Comparison of ENCODE assay signal across 10 cellular contexts in the genomic region with DNA sequence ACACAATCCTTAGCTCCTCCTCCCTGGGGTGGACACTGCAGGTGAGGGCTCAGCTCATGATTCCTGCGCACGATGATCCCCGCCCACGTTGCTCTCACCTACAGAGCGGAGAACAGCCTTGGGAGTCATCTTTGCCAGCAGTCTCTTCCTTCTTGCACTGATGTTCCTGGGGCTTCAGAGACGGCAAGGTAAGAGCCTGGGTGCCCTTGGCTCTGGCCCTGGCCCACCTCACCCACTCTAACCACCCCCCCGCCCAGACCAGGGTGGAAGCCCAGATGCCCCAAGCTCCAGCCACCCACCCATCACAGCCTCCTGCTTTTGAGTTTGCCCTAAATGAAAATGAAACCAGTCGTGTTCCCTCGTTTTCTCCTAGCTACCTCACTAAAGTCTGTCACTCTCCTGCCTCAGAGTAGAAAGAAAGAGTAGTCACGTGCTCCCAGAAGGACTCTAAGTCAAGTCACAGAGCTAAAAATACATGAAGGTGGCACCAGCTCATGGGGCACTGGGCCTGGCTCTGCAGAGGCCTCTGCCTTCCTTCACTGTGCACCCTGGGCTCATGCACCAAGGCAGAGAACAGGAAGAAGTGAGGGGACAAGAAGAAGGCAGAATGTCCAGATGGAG. TPM values are rescaled to one million over a fixed set of nuclear protein-coding genes. Genes with fewer than 3 reads are reported as not detected.
A peak's percentile ranks its signal among the peaks of the same experiment; 100 is the strongest.
DNase-seq lines count a peak whose midpoint lies in the region; ATAC-seq, FAIRE-seq and TF ChIP-seq lines count a peak whose summit lies in the region.
"Had no signal": no experiment of that assay in that cellular context is flagged by ENCODE, and none has a peak within 500 bp of the region (broad histone marks: within the 10 kb centered on the region; RNA-seq: fewer than 3 reads in every experiment).

No MANE protein-coding gene starts in this region.

- peaks cover 82% of the 10 kb centered on the region for H3K4me1 ChIP-seq in CD4-positive, alpha-beta memory T cell (ENCODE audit: insufficient read depth, low read length)
- H3K4me1 ChIP-seq in psoas muscle (peaks cover 15% of the 10 kb centered on the region), pancreas (no peaks in the 10 kb centered on the region)

- H3K9me3 Mint-ChIP-seq in CD4-positive, alpha-beta memory T cell: no peaks in the 10 kb centered on the region
- no peaks in the 10 kb centered on the region for H3K9me3 Mint-ChIP-seq in dendritic cell treated with granulocyte-macrophage colony-stimulating factor and Interleukin-4, amounts not matched to agents 40 ng/mL and 50 ng/mL, for 4 days
- no peaks in the 10 kb centered on the region for H3K9me3 Mint-ChIP-seq in HFFc6

- H3K27me3 Mint-ChIP-seq in CD4-positive, alpha-beta memory T cell: no peaks in the 10 kb centered on the region
- H3K27me3 Mint-ChIP-seq in dendritic cell treated with granulocyte-macrophage colony-stimulating factor and Interleukin-4, amounts not matched to agents 40 ng/mL and 50 ng/mL, for 4 days: no peaks in the 10 kb centered on the region
- peaks cover 2% of the 10 kb centered on the region; the same call in 1 of the 2 replicates for H3K27me3 Mint-ChIP-seq in HFFc6 (ENCODE audit: insufficient read depth)

- WGBS in psoas muscle, 3 donors: 66 to 77% (median 71%) methylated on average over 10 of the region's 10 CpGs
- WGBS in pancreas, 2 donors: 82 to 83% methylated on average over 10 of the region's 10 CpGs

- no peaks in the 10 kb centered on the region for H3K9me3 ChIP-seq in CD4-positive, alpha-beta memory T cell (ENCODE audit: control insufficient read depth in 1 of 2, low read length in 2 of 2)
- H3K9me3 ChIP-seq in psoas muscle: no peaks in the 10 kb centered on the region
- no peaks in the 10 kb centered on the region for H3K9me3 ChIP-seq in pancreas

- POLR2A ChIA-PET in CD4-positive, alpha-beta memory T cell (lab: Charles Lee; ENCODE audit: partially characterized antibody): interaction anchor here (1.0 to 10.7 kb wide), 12 partner anchors 10 to 367 kb away, joined by 3 to 728 read pairs (median 58); a partner anchor contains a TSS

- ATAC-seq in psoas muscle (peak; percentile 81 to 92 (median 91)), pancreas (no peak), HG03135 (IDR thresholded peaks at IDR 0.05; ENCODE audit: unreplicated experiment) (no peak)

- H3K36me3 Mint-ChIP-seq in CD4-positive, alpha-beta memory T cell: peaks cover 58 to 71% of the 10 kb centered on the region in 2 donors
- peaks cover 93% of the 10 kb centered on the region for H3K36me3 Mint-ChIP-seq in dendritic cell treated with granulocyte-macrophage colony-stimulating factor and Interleukin-4, amounts not matched to agents 40 ng/mL and 50 ng/mL, for 4 days (ENCODE audit: low read depth)
- peaks cover 36% of the 10 kb centered on the region for H3K36me3 Mint-ChIP-seq in HFFc6 (ENCODE audit: low read depth)

- H3K27ac ChIP-seq in CD4-positive, alpha-beta memory T cell (ENCODE audit: low read depth, low read length): peak overlapping the region; percentile 82
- peak overlapping the region; percentile 72 for H3K27ac ChIP-seq in psoas muscle
- peak overlapping the region in 2 of 4 donors; percentile 12 to 35 for H3K27ac ChIP-seq in pancreas

- intact Hi-C loops in CD4-positive, alpha-beta memory T cell (cut with micrococcal nuclease): loop anchor here (1.0 kb wide), 1 partner anchor 9 kb away; a partner anchor contains a TSS
- intact Hi-C loops in dendritic cell treated with granulocyte-macrophage colony-stimulating factor and Interleukin-4, amounts not matched to agents 40 ng/mL and 50 ng/mL, for 4 days (cut with micrococcal nuclease): loop anchor here (5.0 kb wide), 1 partner anchor 124 kb away; no protein-coding TSS in a partner anchor
- intact Hi-C loops in psoas muscle (cut with DNase I): loop anchor here in 1 of 2 donors (5.0 to 10.0 kb wide), 3 partner anchors 129 to 396 kb away; a partner anchor contains a TSS
- intact Hi-C loops in pancreas (cut with DNase I): loop anchor here in 1 of 3 donors (5.0 kb wide), 1 partner anchor 34 kb away; no protein-coding TSS in a partner anchor

- peak overlapping the region; percentile 90 to 99 (median 98) for H3K27ac Mint-ChIP-seq in CD4-positive, alpha-beta memory T cell
- H3K27ac Mint-ChIP-seq in dendritic cell treated with granulocyte-macrophage colony-stimulating factor and Interleukin-4, amounts not matched to agents 40 ng/mL and 50 ng/mL, for 4 days: peak overlapping the region; percentile 89
- H3K27ac Mint-ChIP-seq in HFFc6: no peak overlapping the region

- H3K4me1 Mint-ChIP-seq in CD4-positive, alpha-beta memory T cell: peaks cover 64 to 90% (median 79%) of the 10 kb centered on the region in 4 donors
- peaks cover 72% of the 10 kb centered on the region for H3K4me1 Mint-ChIP-seq in dendritic cell treated with granulocyte-macrophage colony-stimulating factor and Interleukin-4, amounts not matched to agents 40 ng/mL and 50 ng/mL, for 4 days (ENCODE audit: low read depth)
- no peaks in the 10 kb centered on the region for H3K4me1 Mint-ChIP-seq in HFFc6 (ENCODE audit: low read depth)

- H3K4me3 Mint-ChIP-seq in CD4-positive, alpha-beta memory T cell: peak overlapping the region; percentile 53 to 89 (median 80)
- H3K4me3 Mint-ChIP-seq in dendritic cell treated with granulocyte-macrophage colony-stimulating factor and Interleukin-4, amounts not matched to agents 40 ng/mL and 50 ng/mL, for 4 days: peak overlapping the region; percentile 56
- no peak overlapping the region for H3K4me3 Mint-ChIP-seq in HFFc6

- TF ChIP-seq CTCF in psoas muscle (IDR thresholded peaks at IDR 0.05): no peak
- no peak for TF ChIP-seq CTCF in pancreas (IDR thresholded peaks at IDR 0.05)
- no peak for TF ChIP-seq CTCF in HFFc6 (IDR thresholded peaks at IDR 0.05)

- peaks cover 45% of the 10 kb centered on the region for H3K36me3 ChIP-seq in CD4-positive, alpha-beta memory T cell (ENCODE audit: insufficient read depth, low read length)
- H3K36me3 ChIP-seq in psoas muscle (ENCODE audit: insufficient read depth in 1 of 2, low read depth in 1 of 2): peaks cover 15 to 96% of the 10 kb centered on the region in 2 donors
- H3K36me3 ChIP-seq in pancreas: peaks cover 0 to 68% (median 17%) of the 10 kb centered on the region in 3 donors

- no peak for FAIRE-seq in pancreas (lab: Jason Lieb, UNC)

- H3K4me3 ChIP-seq in CD4-positive, alpha-beta memory T cell (ENCODE audit: low read length in 2 of 2): peak overlapping the region; percentile 27 to 42
- H3K4me3 ChIP-seq in psoas muscle: no peak overlapping the region
- H3K4me3 ChIP-seq in pancreas: no peak overlapping the region

- DNase-seq in CD4-positive, alpha-beta memory T cell: peak in 4 of 5 donors; percentile 41 to 67 (median 52)
- DNase-seq in RPMI8226: peak; percentile 64
- no peak for DNase-seq in psoas muscle
- DNase-seq in pancreas: no peak
- no peak for DNase-seq in HFFc6
- DNase-seq in HuH-7.5 (ENCODE audit: low spot score): no peak
- DNase-seq: NCI-H2081, SW 1271 had no signal

- no peaks in the 10 kb centered on the region for H3K27me3 ChIP-seq in CD4-positive, alpha-beta memory T cell (ENCODE audit: insufficient read depth, low read length)
- H3K27me3 ChIP-seq in psoas muscle (ENCODE audit: insufficient read depth in 3 of 3, low read length in 2 of 3): no peaks in the 10 kb centered on the region
- H3K27me3 ChIP-seq in pancreas: no peaks in the 10 kb centered on the region

- CTCF ChIA-PET in CD4-positive, alpha-beta memory T cell (lab: Charles Lee; ENCODE audit: partially characterized antibody): interaction anchor here (0.8 to 10.5 kb wide), 10 partner anchors 10 to 138 kb away, joined by 3 to 341 read pairs (median 13); a partner anchor contains a TSS

RNA-seq across cellular contexts. Expression of a gene that starts 9.0 kb away (rescaled TPM):
- 10 to 100 TPM; 66.4 to 66.9 TPM for total RNA-seq in CD4-positive, alpha-beta memory T cell
- 100 to 1,000 TPM; 102 to 116 TPM for polyA plus RNA-seq in CD4-positive, alpha-beta memory T cell
- total RNA-seq in psoas muscle (10 to 100 TPM in 1 of 4 donors, 1 to 10 TPM in 3; 6.4 to 11.3 (median 8.4) TPM), pancreas (10 to 100 TPM in 3 of 6 donors, 1 to 10 TPM in 3; 7.8 to 25.5 (median 12.6) TPM)
- polyA plus RNA-seq in psoas muscle (1 to 10 TPM; 4.6 to 8.4 (median 4.9) TPM), pancreas (10 to 100 TPM; 15.9 to 17.7 TPM)
- total RNA-seq in HFFc6 (2021; fragmentation: NEBNext Ultra II Directional; extraction: Animal tissue kit (Norgen Biotek cat#: 25700)): 1 to 10 TPM; 4.3 to 8.2 (median 6.5) TPM

RNA-seq across cellular contexts. Expression of a gene that starts 9.6 kb away (rescaled TPM):
- 100 to 1,000 TPM in 1 of 2 experiments, 10 to 100 TPM in 1; 97.7 to 101 TPM for total RNA-seq in CD4-positive, alpha-beta memory T cell
- polyA plus RNA-seq in CD4-positive, alpha-beta memory T cell: 10 to 100 TPM; 10.3 to 12.1 TPM
- total RNA-seq in psoas muscle (1 to 10 TPM; 1.5 to 6.2 (median 3.2) TPM), pancreas (1 to 10 TPM; 1.7 to 4.1 (median 2.3) TPM)
- polyA plus RNA-seq in psoas muscle (10 to 100 TPM in 1 of 3 donors, 1 to 10 TPM in 2; 1.9 to 16.9 (median 2.1) TPM), pancreas (1 to 10 TPM; 3.2 to 7.5 TPM)
- total RNA-seq in HFFc6 (2021; fragmentation: NEBNext Ultra II Directional; extraction: Animal tissue kit (Norgen Biotek cat#: 25700)): 10 to 100 TPM in 5 of 6 experiments, 1 to 10 TPM in 1; 8.6 to 13.0 (median 10.8) TPM

RNA-seq across cellular contexts. Expression of a gene that starts 16.1 kb away (rescaled TPM):
- 100 to 1,000 TPM; 117 to 124 TPM for total RNA-seq in CD4-positive, alpha-beta memory T cell
- 100 to 1,000 TPM; 343 to 402 TPM for polyA plus RNA-seq in CD4-positive, alpha-beta memory T cell
- total RNA-seq in psoas muscle: under 1 TPM in 2 of 4 donors, not detected in 2; 0.28 to 0.29 TPM
- under 1 TPM in 1 of 3 donors, not detected in 2; 0.10 TPM for polyA plus RNA-seq in psoas muscle
- under 1 TPM in 4 of 6 donors, not detected in 2; 0.21 to 0.81 (median 0.30) TPM for total RNA-seq in pancreas
- polyA plus RNA-seq in pancreas: under 1 TPM; 0.14 to 0.30 TPM
- under 1 TPM in 2 of 6 experiments, not detected in 4; 0.19 to 0.28 TPM for total RNA-seq in HFFc6 (2021; fragmentation: NEBNext Ultra II Directional; extraction: Animal tissue kit (Norgen Biotek cat#: 25700))

RNA-seq across cellular contexts. Expression of a gene that starts 32.2 kb away (rescaled TPM):
- 10 to 100 TPM; 85.1 to 89.2 TPM for total RNA-seq in CD4-positive, alpha-beta memory T cell
- 100 to 1,000 TPM; 199 to 205 TPM for polyA plus RNA-seq in CD4-positive, alpha-beta memory T cell
- total RNA-seq in psoas muscle (100 to 1,000 TPM; 202 to 250 (median 227) TPM), pancreas (10 to 100 TPM; 66.3 to 79.7 (median 69.9) TPM)
- polyA plus RNA-seq in psoas muscle (100 to 1,000 TPM; 153 to 217 (median 180) TPM), pancreas (10 to 100 TPM; 30.6 to 64.7 TPM)
- 100 to 1,000 TPM; 227 to 290 (median 257) TPM for total RNA-seq in HFFc6 (2021; fragmentation: NEBNext Ultra II Directional; extraction: Animal tissue kit (Norgen Biotek cat#: 25700))

RNA-seq across cellular contexts. Expression of a gene that starts 33.0 kb away (rescaled TPM):
- total RNA-seq in CD4-positive, alpha-beta memory T cell: 10 to 100 TPM; 38.1 to 39.8 TPM
- polyA plus RNA-seq in CD4-positive, alpha-beta memory T cell: 10 to 100 TPM; 15.7 to 29.0 TPM
- total RNA-seq in psoas muscle: 10 to 100 TPM; 10.1 to 13.4 (median 11.2) TPM
- 1 to 10 TPM; 3.9 to 9.5 (median 5.9) TPM for polyA plus RNA-seq in psoas muscle
- total RNA-seq in pancreas: 10 to 100 TPM in 3 of 6 donors, 1 to 10 TPM in 3; 7.6 to 16.2 (median 10.0) TPM
- polyA plus RNA-seq in pancreas: 1 to 10 TPM; 5.6 to 6.5 TPM
- total RNA-seq in HFFc6 (2021; fragmentation: NEBNext Ultra II Directional; extraction: Animal tissue kit (Norgen Biotek cat#: 25700)): 10 to 100 TPM; 42.2 to 75.9 (median 65.4) TPM

Comparison
In these comparisons a context has a peak if more than half of its experiments do, and no peak if none do; other contexts are left out.
1. DNase-seq: peak in CD4-positive, alpha-beta memory T cell (4 of 5) and RPMI8226 (single experiment); none in psoas muscle (0 of 2), pancreas (0 of 6), HFFc6 (single experiment) and HuH-7.5 (single experiment).
2. H3K4me3 ChIP-seq: peak in CD4-positive, alpha-beta memory T cell (2 of 2); none in psoas muscle (single experiment) and pancreas (0 of 4).
3. ATAC-seq: peak in psoas muscle (4 of 4); none in pancreas (0 of 4) and HG03135 (single experiment).
4. RNA of a gene that starts 9.6 kb away (total RNA-seq): 97.7 to 101 TPM in CD4-positive, alpha-beta memory T cell; 8.6 to 13.0 TPM in HFFc6, 1.5 to 6.2 TPM in psoas muscle and 1.7 to 4.1 TPM in pancreas; every median in the first group is over 4 times any median in the second.
5. RNA of a gene that starts 16.1 kb away (total RNA-seq): 117 to 124 TPM in CD4-positive, alpha-beta memory T cell; 0.28 to 0.29 TPM in psoas muscle, 0.21 to 0.81 TPM in pancreas and 0.19 to 0.28 TPM in HFFc6; every median in the first group is over 10 times any median in the second.